18 cellular contexts compared by ENCODE assay signal in genomic region chr13:82070411-82070810, GRCh38.
DNase-seq lines count a peak whose midpoint lies in the region; ATAC-seq lines count a peak whose summit lies in the region.
"Had no signal": no experiment of that assay in that cellular context is flagged by ENCODE, and none has a peak within 500 bp of the region (broad histone marks: within the 10 kb centered on the region; RNA-seq: fewer than 3 reads in every experiment).

No MANE protein-coding gene starts in this region.

- no peak for ATAC-seq in HG03432 (IDR thresholded peaks at IDR 0.05; ENCODE audit: unreplicated experiment)
- ATAC-seq in GM21390 (IDR thresholded peaks at IDR 0.05; ENCODE audit: unreplicated experiment), result no peak
- no peak for ATAC-seq in HG02623 (IDR thresholded peaks at IDR 0.05; ENCODE audit: unreplicated experiment)
- ATAC-seq: A549, GM12878 had no signal

- peak; percentile 3 for DNase-seq in NCI-H748 (lab: John Stamatoyannopoulos, UW; ENCODE audit: unreplicated experiment)
- no peak for DNase-seq in NCI-H748 treated with DMSO at 0.1 percent for 48 hours (lab: John Stamatoyannopoulos, UW)
- DNase-seq in NCI-H2171 (lab: John Stamatoyannopoulos, UW), result peak; percentile 64
- DNase-seq in cerebellar cortex (ENCODE audit: low spot score), result peak; percentile 89
- DNase-seq: 8988T; ACHN; AML-193; CD4-positive, alpha-beta T cell; CD8-positive, alpha-beta memory T cell; DND-41; GDM1; GOT3; HFFc6 had no signal
